In genomic region chr6:82067021-82067420, GRCh38 we compare ENCODE assay signal across 10 cellular contexts.
DNase-seq lines count a peak whose midpoint lies in the region; ATAC-seq, FAIRE-seq and TF ChIP-seq lines count a peak whose summit lies in the region.
"Had no signal": no experiment of that assay in that cellular context is flagged by ENCODE, and none has a peak within 500 bp of the region (broad histone marks: within the 10 kb centered on the region; RNA-seq: fewer than 3 reads in every experiment).

No MANE protein-coding gene starts in this region.

- H3K4me3 ChIP-seq in GM12878, result no peak overlapping the region
- H3K4me3 ChIP-seq: BLaER1 had no signal

- no peak for TF ChIP-seq CTCF in GM10266 (IDR thresholded peaks at IDR 0.05; ENCODE audit: control insufficient read depth, insufficient read depth, low read depth, missing control alignments)
- no peak for TF ChIP-seq CTCF in GM12878 (IDR thresholded peaks at IDR 0.05 in 2 of 3, conservative IDR thresholded peaks at IDR 0.05 in 1 of 3; ENCODE audit: control insufficient read depth in 2 of 3, extremely low read depth in 1 of 3, insufficient read depth in 1 of 3, low read depth in 3 of 3, low read length in 3 of 3)

- FAIRE-seq in GM12878 (lab: Jason Lieb, UNC), result peak; percentile 95

- in situ Hi-C loops in GM12878 (cut with MboI), result no loop called here

- H2AFZ ChIP-seq in GM12878 (ENCODE audit: control insufficient read depth, low read depth, low read length), result peak overlapping the region; percentile 77

- no peaks in the 10 kb centered on the region for H3K36me3 ChIP-seq in GM12878 (ENCODE audit: control insufficient read depth in 2 of 2, insufficient read depth in 2 of 2, low read length in 1 of 2)
- H3K36me3 ChIP-seq: BLaER1 had no signal

- no peaks in the 10 kb centered on the region for H4K20me1 ChIP-seq in GM12878 (ENCODE audit: control insufficient read depth, insufficient read depth)
- H4K20me1 ChIP-seq: BLaER1 had no signal

- BruUV-seq in GM12878 (replicated peaks; lab: Mats Ljungman, UMichigan), result no TSS peak

- TF ChIP-seq POLR2A in GM12878 (IDR thresholded peaks at IDR 0.05; ENCODE audit: low read depth, low read length), result no peak

- 45% methylated on average over 4 of the region's 4 CpGs for WGBS in GM12878 (ENCODE audit: insufficient coverage, insufficient replicate concordance, low lambda C conversion rate, missing lambda C conversion rate)

- intact Hi-C loops in GM12878 (cut with micrococcal nuclease; ENCODE audit: unreplicated experiment), result no loop called here

- CTCF ChIA-PET in GM12878 (lab: Yijun Ruan, JAX), result interaction anchor here (0.6 to 1.3 kb wide), 5 partner anchors 8 to 204 kb away, joined by 3 to 5 read pairs (median 4); no protein-coding TSS in a partner anchor

- DNase-seq in GM10266 (ENCODE audit: extremely low spot score) (peak; percentile 51), GM12878 (ENCODE audit: low read depth, low spot score) (peak; percentile 64), AG20443 (ENCODE audit: low spot score) (no peak), NCI-H1105 (lab: John Stamatoyannopoulos, UW) (no peak), AG08396 (ENCODE audit: low spot score) (no peak), NCI-H524 (lab: John Stamatoyannopoulos, UW) (no peak)
- DNase-seq: activated effector memory CD4-positive, alpha-beta T cell treated with anti-CD3 and anti-CD28 coated beads, Interleukin-2, amount 50 U/mL, for 16 hours had no signal

- no peaks in the 10 kb centered on the region for H3K79me2 ChIP-seq in GM12878 (ENCODE audit: control insufficient read depth, insufficient read depth, low read length)

- H3K27me3 ChIP-seq in GM12878 (replicated peaks in 1 of 2; ENCODE audit: control insufficient read depth in 2 of 2, insufficient read depth in 2 of 2, low read length in 1 of 2), result no peaks in the 10 kb centered on the region
- H3K27me3 ChIP-seq: BLaER1 had no signal

- SMC1A ChIA-PET in GM12878 (lab: Charles Lee; ENCODE audit: uncharacterized antibody, unreplicated experiment), result interaction anchor here (0.5 to 1.8 kb wide), 7 partner anchors 9 to 1304 kb away, joined by 3 to 10 read pairs (median 4); no protein-coding TSS in a partner anchor

- no peak for TF ChIP-seq EP300 in GM12878 (IDR thresholded peaks at IDR 0.05; ENCODE audit: borderline replicate concordance in 1 of 2, control insufficient read depth in 1 of 2, low read depth in 2 of 2, low read length in 2 of 2)

- POLR2A ChIA-PET in GM12878 (lab: Charles Lee), result interaction anchor here (0.8 kb wide), 1 partner anchor 110 kb away, joined by 7 read pairs; no protein-coding TSS in a partner anchor

- peaks cover 3% of the 10 kb centered on the region; the same call in 1 of the 2 replicates for H3K4me1 ChIP-seq in GM12878 (ENCODE audit: control insufficient read depth, insufficient read depth, low read length)
- H3K4me1 ChIP-seq: BLaER1 had no signal

- H3K27ac ChIP-seq in GM12878 (ENCODE audit: control insufficient read depth, insufficient read depth), result peak overlapping the region; percentile 42
- H3K27ac ChIP-seq: BLaER1 had no signal

- ATAC-seq in GM19468 (IDR thresholded peaks at IDR 0.05; ENCODE audit: extremely low read depth, unreplicated experiment), result peak; percentile 98
- ATAC-seq in HG03103 (IDR thresholded peaks at IDR 0.05; ENCODE audit: low read depth, unreplicated experiment), result peak; percentile 96
- peak; percentile 97 for ATAC-seq in GM12878

- H3K9me3 ChIP-seq in GM12878 (replicated peaks; ENCODE audit: control insufficient read depth, insufficient read depth, low read length), result no peaks in the 10 kb centered on the region
- H3K9me3 ChIP-seq: BLaER1 had no signal

- TF ChIP-seq RAD21 in GM12878 (IDR thresholded peaks at IDR 0.05; ENCODE audit: insufficient read depth, low read depth, low read length), result no peak

- no peak overlapping the region for H3K9ac ChIP-seq in GM12878 (ENCODE audit: control insufficient read depth, insufficient read depth, low read length)
- H3K9ac ChIP-seq: BLaER1 had no signal

- peak overlapping the region; percentile 62; the same call in 1 of the 2 replicates for H3K4me2 ChIP-seq in GM12878 (ENCODE audit: control insufficient read depth, insufficient read depth)
- H3K4me2 ChIP-seq: BLaER1 had no signal

- RAD21 ChIA-PET in GM12878 (lab: Charles Lee; ENCODE audit: unreplicated experiment), result interaction anchor here (0.7 to 1.4 kb wide), 5 partner anchors 10 to 314 kb away, joined by 3 to 6 read pairs (median 3); partner anchors contain the start of gene TENT5A

TF ChIP-seq in GM12878, 131 proteins besides CTCF, POLR2A, EP300 and RAD21 (continues in another document):
- TF ChIP-seq SPI1 (IDR thresholded peaks at IDR 0.05; ENCODE audit: borderline replicate concordance, insufficient read depth, low read depth, low read length), result peak; percentile 78
- TF ChIP-seq KAT2A (conservative IDR thresholded peaks at IDR 0.05; ENCODE audit: control insufficient read depth, low read depth, low read length), result no peak
- TF ChIP-seq POU2F2 (IDR thresholded peaks at IDR 0.05; ENCODE audit: borderline replicate concordance, low read depth, low read length), result 0 out of 3 replicates have a peak, but pooled peaks have one; percentile 33
- no peak for TF ChIP-seq JUND (IDR thresholded peaks at IDR 0.05; ENCODE audit: low read depth, low read length)
- TF ChIP-seq POLR2AphosphoS5 (IDR thresholded peaks at IDR 0.05; ENCODE audit: low read length), result 0 out of 2 replicates have a peak, but pooled peaks have one; percentile 38
- TF ChIP-seq RELB (IDR thresholded peaks at IDR 0.05; ENCODE audit: low read depth), result peak; percentile 33; the same call in 1 of the 2 replicates
- TF ChIP-seq KDM1A (IDR thresholded peaks at IDR 0.05; ENCODE audit: borderline replicate concordance), result no peak
- TF ChIP-seq NBN (IDR thresholded peaks at IDR 0.05), result no peak
- no peak for TF ChIP-seq SRF (IDR thresholded peaks at IDR 0.05; ENCODE audit: low read depth in 2 of 2, low read length in 2 of 2)
- TF ChIP-seq IKZF2 (IDR thresholded peaks at IDR 0.05), result no peak; a peak in 1 of 4 replicates
- no peak for TF ChIP-seq MTA2 (IDR thresholded peaks at IDR 0.05; ENCODE audit: low read depth)
- no peak for TF ChIP-seq KLF5 (IDR thresholded peaks at IDR 0.05; ENCODE audit: partially characterized antibody)
- TF ChIP-seq ZNF622 (IDR thresholded peaks at IDR 0.05), result no peak
- peak; percentile 81; the same call in 1 of the 2 replicates for TF ChIP-seq TCF12 (IDR thresholded peaks at IDR 0.05; ENCODE audit: low read depth, low read length)
- peak; percentile 66 for TF ChIP-seq IRF4 (IDR thresholded peaks at IDR 0.05; ENCODE audit: low read depth, low read length)
- no peak for TF ChIP-seq JUNB (IDR thresholded peaks at IDR 0.05)
- no peak for TF ChIP-seq TBL1XR1 (IDR thresholded peaks at IDR 0.05; ENCODE audit: low read depth, low read length)
- 0 out of 2 replicates have a peak, but pooled peaks have one; percentile 28 for TF ChIP-seq YY1 (IDR thresholded peaks at IDR 0.05; ENCODE audit: low read depth, low read length)
- peak; percentile 90 for TF ChIP-seq ZNF687 (IDR thresholded peaks at IDR 0.05)
- TF ChIP-seq MEF2A (IDR thresholded peaks at IDR 0.05; ENCODE audit: insufficient read depth, low read depth, low read length), result no peak
- peak; percentile 84 for TF ChIP-seq ATF7 (IDR thresholded peaks at IDR 0.05; ENCODE audit: low read depth)
- peak; percentile 40; the same call in 1 of the 2 replicates for TF ChIP-seq CBX5 (IDR thresholded peaks at IDR 0.05; ENCODE audit: low read depth)
- TF ChIP-seq SUPT20H (IDR thresholded peaks at IDR 0.05; ENCODE audit: borderline replicate concordance, control insufficient read depth, low read depth, low read length), result no peak
- no peak for TF ChIP-seq NFXL1 (IDR thresholded peaks at IDR 0.05; ENCODE audit: borderline replicate concordance)

Comparison
In these comparisons a context has a peak if more than half of its experiments do, and no peak if none do; other contexts are left out.
1. DNase-seq: peak in GM10266 (single experiment) and GM12878 (single experiment); none in AG20443 (single experiment), NCI-H1105 (single experiment), AG08396 (single experiment) and NCI-H524 (0 of 2).
2. Peak in every context shown above with its lines, with median percentiles within 50 percentile points of each other: ATAC-seq.